ENCODE assay signal across 16 cellular contexts in genomic region chr12:6442799-6443198, GRCh38. TPM values are rescaled to one million over a fixed set of nuclear protein-coding genes. Genes with fewer than 3 reads are reported as not detected.
A peak's percentile ranks its signal among the peaks of the same experiment; 100 is the strongest.
DNase-seq lines count a peak whose midpoint lies in the region; ATAC-seq lines count a peak whose summit lies in the region.
"Had no signal": no experiment of that assay in that cellular context is flagged by ENCODE, and none has a peak within 500 bp of the region (broad histone marks: within the 10 kb centered on the region; RNA-seq: fewer than 3 reads in every experiment).

No MANE protein-coding gene starts in this region.

- H3K27ac ChIP-seq in KOPT-K1 (ENCODE audit: low read depth, low read length, poor library complexity, severe bottlenecking), result peak overlapping the region; percentile 75
- H3K27ac ChIP-seq: colonic mucosa, gastrocnemius medialis, left ventricle myocardium inferior, prostate gland had no signal

- no peaks in the 10 kb centered on the region for H3K27me3 Mint-ChIP-seq in activated naive CD4-positive, alpha-beta T cell treated with anti-CD3 and anti-CD28 coated beads, Interleukin-2, amount 50 U/mL, for 24 hours
- H3K27me3 Mint-ChIP-seq in activated T-helper 2 cell treated with anti-CD3 and anti-CD28 coated beads, Interferon-gamma antibody, Interleukin-2, Interleukin-4, amounts not matched to agents 10 μg/mL and 5 μg/mL and 100 μg/mL, durations not matched to agents 14 hours and 24 hours and 36 hours (ENCODE audit: low read depth), result no peaks in the 10 kb centered on the region
- H3K27me3 Mint-ChIP-seq in stimulated activated memory B cell treated with anti-CD40 and anti-IgM and Interleukin-4, amounts not matched to agents 10 μg/mL and 1 μg/mL and 100 μg/mL, for 72 hours, result no peaks in the 10 kb centered on the region

- intact Hi-C loops in activated T-helper 2 cell treated with anti-CD3 and anti-CD28 coated beads, Interferon-gamma antibody, Interleukin-2, Interleukin-4, amounts not matched to agents 10 μg/mL and 5 μg/mL and 100 μg/mL, durations not matched to agents 14 hours and 24 hours and 36 hours (cut with micrococcal nuclease), result loop anchor here (1.0 kb wide), 2 partner anchors 9 to 15 kb away; no protein-coding TSS in a partner anchor

- peaks cover 3% of the 10 kb centered on the region; the same call in 1 of the 2 replicates for H3K36me3 ChIP-seq in KOPT-K1 (ENCODE audit: insufficient read depth, low read length)
- H3K36me3 ChIP-seq: colonic mucosa, gastrocnemius medialis, left ventricle myocardium inferior, prostate gland had no signal

- H3K27ac Mint-ChIP-seq in activated naive CD4-positive, alpha-beta T cell treated with anti-CD3 and anti-CD28 coated beads, Interleukin-2, amount 50 U/mL, for 24 hours, result peak overlapping the region; percentile 93
- H3K27ac Mint-ChIP-seq in activated T-helper 2 cell treated with anti-CD3 and anti-CD28 coated beads, Interferon-gamma antibody, Interleukin-2, Interleukin-4, amounts not matched to agents 10 μg/mL and 5 μg/mL and 100 μg/mL, durations not matched to agents 14 hours and 24 hours and 36 hours, result peak overlapping the region; percentile 91
- peak overlapping the region; percentile 83 for H3K27ac Mint-ChIP-seq in stimulated activated memory B cell treated with anti-CD40 and anti-IgM and Interleukin-4, amounts not matched to agents 10 μg/mL and 1 μg/mL and 100 μg/mL, for 72 hours
- H3K27ac Mint-ChIP-seq: nephron progenitor cell had no signal

- H3K9me3 Mint-ChIP-seq in activated naive CD4-positive, alpha-beta T cell treated with anti-CD3 and anti-CD28 coated beads, Interleukin-2, amount 50 U/mL, for 24 hours, result no peaks in the 10 kb centered on the region
- H3K9me3 Mint-ChIP-seq in activated T-helper 2 cell treated with anti-CD3 and anti-CD28 coated beads, Interferon-gamma antibody, Interleukin-2, Interleukin-4, amounts not matched to agents 10 μg/mL and 5 μg/mL and 100 μg/mL, durations not matched to agents 14 hours and 24 hours and 36 hours, result no peaks in the 10 kb centered on the region
- H3K9me3 Mint-ChIP-seq in stimulated activated memory B cell treated with anti-CD40 and anti-IgM and Interleukin-4, amounts not matched to agents 10 μg/mL and 1 μg/mL and 100 μg/mL, for 72 hours, result no peaks in the 10 kb centered on the region
- H3K9me3 Mint-ChIP-seq: nephron progenitor cell had no signal

- peaks cover 64% of the 10 kb centered on the region for H3K4me1 Mint-ChIP-seq in activated naive CD4-positive, alpha-beta T cell treated with anti-CD3 and anti-CD28 coated beads, Interleukin-2, amount 50 U/mL, for 24 hours
- H3K4me1 Mint-ChIP-seq in activated T-helper 2 cell treated with anti-CD3 and anti-CD28 coated beads, Interferon-gamma antibody, Interleukin-2, Interleukin-4, amounts not matched to agents 10 μg/mL and 5 μg/mL and 100 μg/mL, durations not matched to agents 14 hours and 24 hours and 36 hours (ENCODE audit: low read depth), result peaks cover 56% of the 10 kb centered on the region
- peaks cover 56% of the 10 kb centered on the region for H3K4me1 Mint-ChIP-seq in stimulated activated memory B cell treated with anti-CD40 and anti-IgM and Interleukin-4, amounts not matched to agents 10 μg/mL and 1 μg/mL and 100 μg/mL, for 72 hours

- H3K4me3 Mint-ChIP-seq in activated naive CD4-positive, alpha-beta T cell treated with anti-CD3 and anti-CD28 coated beads, Interleukin-2, amount 50 U/mL, for 24 hours, result peak overlapping the region; percentile 94
- no peak overlapping the region for H3K4me3 Mint-ChIP-seq in activated T-helper 2 cell treated with anti-CD3 and anti-CD28 coated beads, Interferon-gamma antibody, Interleukin-2, Interleukin-4, amounts not matched to agents 10 μg/mL and 5 μg/mL and 100 μg/mL, durations not matched to agents 14 hours and 24 hours and 36 hours (ENCODE audit: low read depth)
- H3K4me3 Mint-ChIP-seq in stimulated activated memory B cell treated with anti-CD40 and anti-IgM and Interleukin-4, amounts not matched to agents 10 μg/mL and 1 μg/mL and 100 μg/mL, for 72 hours, result peak overlapping the region; percentile 76
- H3K4me3 Mint-ChIP-seq: nephron progenitor cell had no signal

- DNase-seq in activated naive CD4-positive, alpha-beta T cell treated with Interleukin-2 at 50 U/mL for 16 hours, result no peak
- no peak for DNase-seq in activated T-helper 2 cell treated with anti-CD3 and anti-CD28 coated beads, Interferon-gamma antibody, Interleukin-2, Interleukin-4, amounts not matched to agents 10 μg/mL and 5 μg/mL and 100 μg/mL, durations not matched to agents 14 hours and 24 hours and 36 hours (ENCODE audit: low spot score)
- DNase-seq in iPS-NIHi11 (ENCODE audit: low spot score), result no peak
- DNase-seq in midbrain (lab: John Stamatoyannopoulos, UW), result no peak
- no peak for DNase-seq in NCI-H128 (lab: John Stamatoyannopoulos, UW; ENCODE audit: unreplicated experiment)
- DNase-seq: colonic mucosa, gastrocnemius medialis, H7, left ventricle myocardium inferior, NCI-H2107, nephron progenitor cell, SK-N-SH had no signal

- no peak for ATAC-seq in stimulated activated memory B cell treated with anti-CD40 and anti-IgM and Interleukin-4, amounts not matched to agents 10 μg/mL and 1 μg/mL and 100 μg/mL, for 72 hours
- ATAC-seq: gastrocnemius medialis had no signal

- no peaks in the 10 kb centered on the region for H3K9me3 ChIP-seq in KOPT-K1 (ENCODE audit: insufficient read depth, low read length, poor library complexity, severe bottlenecking)
- H3K9me3 ChIP-seq: colonic mucosa, gastrocnemius medialis, left ventricle myocardium inferior, prostate gland, SK-N-SH had no signal

- peaks cover 5% of the 10 kb centered on the region for H3K36me3 Mint-ChIP-seq in activated naive CD4-positive, alpha-beta T cell treated with anti-CD3 and anti-CD28 coated beads, Interleukin-2, amount 50 U/mL, for 24 hours
- peaks cover 21% of the 10 kb centered on the region for H3K36me3 Mint-ChIP-seq in activated T-helper 2 cell treated with anti-CD3 and anti-CD28 coated beads, Interferon-gamma antibody, Interleukin-2, Interleukin-4, amounts not matched to agents 10 μg/mL and 5 μg/mL and 100 μg/mL, durations not matched to agents 14 hours and 24 hours and 36 hours (ENCODE audit: low read depth)
- H3K36me3 Mint-ChIP-seq in stimulated activated memory B cell treated with anti-CD40 and anti-IgM and Interleukin-4, amounts not matched to agents 10 μg/mL and 1 μg/mL and 100 μg/mL, for 72 hours, result peaks cover 26% of the 10 kb centered on the region

RNA-seq across cellular contexts. Expression of gene CD27, which starts 2.0 kb away (rescaled TPM):
- total RNA-seq in activated T-helper 2 cell treated with anti-CD3 and anti-CD28 coated beads, Interferon-gamma antibody, Interleukin-2, Interleukin-4, amounts not matched to agents 10 μg/mL and 5 μg/mL and 100 μg/mL, durations not matched to agents 14 hours and 24 hours and 36 hours, result 23.3 and 25.9 TPM in 2 replicates
- total RNA-seq: H7 had no signal

RNA-seq across cellular contexts. Expression of gene TAPBPL, which starts 9.0 kb away (rescaled TPM):
- 30.9 and 37.4 TPM in 2 replicates for total RNA-seq in activated T-helper 2 cell treated with anti-CD3 and anti-CD28 coated beads, Interferon-gamma antibody, Interleukin-2, Interleukin-4, amounts not matched to agents 10 μg/mL and 5 μg/mL and 100 μg/mL, durations not matched to agents 14 hours and 24 hours and 36 hours

RNA-seq across cellular contexts. Expression of gene VAMP1, which starts 27.7 kb away (rescaled TPM):
- total RNA-seq in activated T-helper 2 cell treated with anti-CD3 and anti-CD28 coated beads, Interferon-gamma antibody, Interleukin-2, Interleukin-4, amounts not matched to agents 10 μg/mL and 5 μg/mL and 100 μg/mL, durations not matched to agents 14 hours and 24 hours and 36 hours, result 38.7 and 40.7 TPM in 2 replicates

RNA-seq across cellular contexts. Expression of gene MRPL51, which starts 50.3 kb away (rescaled TPM):
- total RNA-seq in activated T-helper 2 cell treated with anti-CD3 and anti-CD28 coated beads, Interferon-gamma antibody, Interleukin-2, Interleukin-4, amounts not matched to agents 10 μg/mL and 5 μg/mL and 100 μg/mL, durations not matched to agents 14 hours and 24 hours and 36 hours, result 262 and 283 TPM in 2 replicates

RNA-seq across cellular contexts. Expression of gene NCAPD2, which starts 51.1 kb away (rescaled TPM):
- 114 and 120 TPM in 2 replicates for total RNA-seq in activated T-helper 2 cell treated with anti-CD3 and anti-CD28 coated beads, Interferon-gamma antibody, Interleukin-2, Interleukin-4, amounts not matched to agents 10 μg/mL and 5 μg/mL and 100 μg/mL, durations not matched to agents 14 hours and 24 hours and 36 hours
